9 cellular contexts compared by ENCODE assay signal in genomic region chr2:142180820-142181533, GRCh38. TPM values are rescaled to one million over a fixed set of nuclear protein-coding genes. Genes with fewer than 3 reads are reported as not detected.
DNase-seq lines count a peak whose midpoint lies in the region; ATAC-seq and TF ChIP-seq lines count a peak whose summit lies in the region.
"Had no signal": no experiment of that assay in that cellular context is flagged by ENCODE, and none has a peak within 500 bp of the region (broad histone marks: within the 10 kb centered on the region; RNA-seq: fewer than 3 reads in every experiment).

No MANE protein-coding gene starts in this region.

- H3K27me3 Mint-ChIP-seq in osteocyte (ENCODE audit: unreplicated experiment): no peaks in the 10 kb centered on the region
- H3K27me3 Mint-ChIP-seq: T-cell had no signal

- H3K4me1 Mint-ChIP-seq in osteocyte (ENCODE audit: unreplicated experiment): peaks cover 18% of the 10 kb centered on the region
- H3K4me1 Mint-ChIP-seq: T-cell had no signal

- no peak overlapping the region for H3K4me3 Mint-ChIP-seq in osteocyte (ENCODE audit: unreplicated experiment)
- H3K4me3 Mint-ChIP-seq: T-cell had no signal

- ATAC-seq in GM19452 (IDR thresholded peaks at IDR 0.05; ENCODE audit: unreplicated experiment): no peak
- ATAC-seq: T-cell had no signal

- H3K36me3 Mint-ChIP-seq in osteocyte (ENCODE audit: unreplicated experiment): no peaks in the 10 kb centered on the region
- H3K36me3 Mint-ChIP-seq: T-cell had no signal

- H3K9me3 Mint-ChIP-seq in osteocyte (ENCODE audit: unreplicated experiment): peaks cover 6% of the 10 kb centered on the region

- DNase-seq in GM10266 (ENCODE audit: extremely low spot score) (no peak), Kasumi-1 (lab: John Stamatoyannopoulos, UW) (peak; percentile 27 to 29), choroid plexus epithelial cell (ENCODE audit: low read depth) (peak; percentile 65), osteocyte (ENCODE audit: extremely low spot score, unreplicated experiment) (no peak), activated gamma-delta T cell (lab: John Stamatoyannopoulos, UW) (no peak), NCI-H774 (lab: John Stamatoyannopoulos, UW) (no peak)
- no peak for DNase-seq in stimulated activated naive CD4-positive, alpha-beta T cell (lab: John Stamatoyannopoulos, UW)
- DNase-seq: T-cell had no signal

- H3K4me3 ChIP-seq in choroid plexus epithelial cell (ENCODE audit: low read depth, low read length): no peak overlapping the region

- no peak overlapping the region for H3K27ac Mint-ChIP-seq in osteocyte (ENCODE audit: unreplicated experiment)
- H3K27ac Mint-ChIP-seq: T-cell had no signal

- peak; percentile 44 for TF ChIP-seq CTCF in GM10266 (IDR thresholded peaks at IDR 0.05; ENCODE audit: control insufficient read depth, insufficient read depth, low read depth, missing control alignments)
- peak; percentile 79 for TF ChIP-seq CTCF in choroid plexus epithelial cell (conservative IDR thresholded peaks at IDR 0.05; ENCODE audit: low read depth, low read length)
- TF ChIP-seq CTCF in osteocyte (IDR thresholded peaks at IDR 0.05): peak; percentile 43

RNA-seq across cellular contexts. Expression of gene LRP1B, which starts 50.2 kb away (rescaled TPM):
- 3.6 and 4.5 TPM in 2 replicates for total RNA-seq in osteocyte
- total RNA-seq: T-cell had no signal

Comparison
In these comparisons a context has a peak if more than half of its experiments do, and no peak if none do; other contexts are left out.
1. DNase-seq: peak in Kasumi-1 (2 of 2) and choroid plexus epithelial cell (single experiment); none in GM10266 (single experiment), osteocyte (single experiment), stimulated activated naive CD4-positive, alpha-beta T cell (0 of 6), activated gamma-delta T cell (single experiment) and NCI-H774 (single experiment).
2. Peak in every context shown above with its lines, with median percentiles within 50 percentile points of each other: CTCF ChIP-seq.